21 cellular contexts compared by ENCODE assay signal in genomic region chr3:172167892-172168648, GRCh38.
DNase-seq lines count a peak whose midpoint lies in the region; ATAC-seq, FAIRE-seq and TF ChIP-seq lines count a peak whose summit lies in the region.
"Had no signal": no experiment of that assay in that cellular context is flagged by ENCODE, and none has a peak within 500 bp of the region (broad histone marks: within the 10 kb centered on the region; RNA-seq: fewer than 3 reads in every experiment).

No MANE protein-coding gene starts in this region.

- peak overlapping the region; percentile 45 to 54 for H3K27ac Mint-ChIP-seq in natural killer cell
- H3K27ac Mint-ChIP-seq in natural killer cell treated with Interleukin-12 subunit alpha and Interleukin-12 subunit beta and Interleukin-15 and Interleukin-18, amount 100 ng/mL, for 72 hours, result peak overlapping the region in 1 of 2 donors; percentile 67
- H3K27ac Mint-ChIP-seq: activated CD8-positive, alpha-beta T cell treated with anti-CD3 and anti-CD28 coated beads, Interleukin-2, amount 10 ng/mL, durations not matched to agents 7 days and 5 days; T-helper 17 cell had no signal

- H3K4me1 Mint-ChIP-seq in natural killer cell, result peaks cover 48 to 64% of the 10 kb centered on the region in 2 donors
- peaks cover 32 to 57% of the 10 kb centered on the region in 2 donors for H3K4me1 Mint-ChIP-seq in natural killer cell treated with Interleukin-12 subunit alpha and Interleukin-12 subunit beta and Interleukin-15 and Interleukin-18, amount 100 ng/mL, for 72 hours (ENCODE audit: low read depth in 2 of 2)

- no peak overlapping the region for H2AFZ ChIP-seq in keratinocyte (ENCODE audit: control insufficient read depth, low read length)

- TF ChIP-seq CTCF in natural killer cell (IDR thresholded peaks at IDR 0.05) (no peak), astrocyte of the spinal cord (IDR thresholded peaks at IDR 0.05; ENCODE audit: low read depth, low read length) (no peak), keratinocyte (optimal IDR thresholded peaks at IDR 0.05 in 1 of 3, IDR thresholded peaks at IDR 0.05 in 1 of 3, conservative IDR thresholded peaks at IDR 0.05 in 1 of 3; ENCODE audit: extremely low read depth in 1 of 3, insufficient read depth in 2 of 3, low read length in 3 of 3) (no peak), lower leg skin (IDR thresholded peaks at IDR 0.05) (no peak), Peyer's patch (IDR thresholded peaks at IDR 0.05) (no peak), vagina (IDR thresholded peaks at IDR 0.05) (no peak)

- no peak overlapping the region for H3K4me2 ChIP-seq in keratinocyte (ENCODE audit: control insufficient read depth, extremely low read depth, insufficient read depth, low read depth, low read length)

- no peak overlapping the region for H3K4me3 ChIP-seq in astrocyte of the spinal cord (ENCODE audit: low read depth, low read length)
- no peak overlapping the region for H3K4me3 ChIP-seq in keratinocyte (ENCODE audit: control insufficient read depth in 2 of 3, extremely low read depth in 1 of 3, insufficient read depth in 2 of 3, low read depth in 1 of 3, low read length in 3 of 3)
- no peak overlapping the region for H3K4me3 ChIP-seq in lower leg skin (ENCODE audit: low read depth, poor library complexity, severe bottlenecking)
- H3K4me3 ChIP-seq in Peyer's patch, result no peak overlapping the region
- no peak overlapping the region for H3K4me3 ChIP-seq in vagina
- H3K4me3 ChIP-seq: transverse colon had no signal

- H3K27me3 Mint-ChIP-seq in natural killer cell (ENCODE audit: low read depth in 2 of 2), result no peaks in the 10 kb centered on the region
- H3K27me3 Mint-ChIP-seq in natural killer cell treated with Interleukin-12 subunit alpha and Interleukin-12 subunit beta and Interleukin-15 and Interleukin-18, amount 100 ng/mL, for 72 hours, result no peaks in the 10 kb centered on the region
- H3K27me3 Mint-ChIP-seq: stimulated activated naive B cell treated with anti-CD40 and anti-IgM and Interleukin-4, amounts not matched to agents 10 μg/mL and 1 μg/mL and 100 μg/mL, for 72 hours; T-helper 17 cell had no signal

- DNase-seq in natural killer cell (no peak), astrocyte of the spinal cord (ENCODE audit: low read depth, low spot score) (peak; percentile 45), keratinocyte (ENCODE audit: low read depth, low spot score) (no peak), lower leg skin (ENCODE audit: low spot score in 2 of 2) (no peak), Peyer's patch (no peak), vagina (ENCODE audit: extremely low spot score in 2 of 2) (no peak)
- no peak for DNase-seq in natural killer cell treated with Interleukin-12 subunit alpha and Interleukin-12 subunit beta and Interleukin-15 and Interleukin-18, amount 100 ng/mL, for 72 hours (ENCODE audit: low spot score)
- DNase-seq: activated CD8-positive, alpha-beta T cell treated with anti-CD3 and anti-CD28 coated beads, Interleukin-2, amount 10 ng/mL, durations not matched to agents 7 days and 5 days; CD8-positive, alpha-beta memory T cell; H7; hypothalamus; mesendoderm; NCI-H1930; SHP77 treated with DMSO at 0.1 percent for 48 hours; stimulated activated CD4-positive, alpha-beta T cell treated with anti-CD3 and anti-CD28 coated beads, Interleukin-15, amount 100 ng/mL, for 24 hours; stimulated activated naive B cell treated with anti-CD40 and anti-IgM and Interleukin-4, amounts not matched to agents 10 μg/mL and 1 μg/mL and 100 μg/mL, for 72 hours; T-helper 17 cell; transverse colon had no signal

- no peaks in the 10 kb centered on the region for H3K36me3 Mint-ChIP-seq in natural killer cell
- no peaks in the 10 kb centered on the region for H3K36me3 Mint-ChIP-seq in natural killer cell treated with Interleukin-12 subunit alpha and Interleukin-12 subunit beta and Interleukin-15 and Interleukin-18, amount 100 ng/mL, for 72 hours
- H3K36me3 Mint-ChIP-seq: activated naive CD4-positive, alpha-beta T cell treated with anti-CD3 and anti-CD28 coated beads, Interleukin-2, amount 50 U/mL, for 72 hours had no signal

- H3K9me3 ChIP-seq in keratinocyte (ENCODE audit: control insufficient read depth, low read depth, low read length) (no peaks in the 10 kb centered on the region), Peyer's patch (no peaks in the 10 kb centered on the region), vagina (no peaks in the 10 kb centered on the region)
- H3K9me3 ChIP-seq: transverse colon had no signal

- intact Hi-C loops in natural killer cell (cut with micrococcal nuclease) (no loop called here), lower leg skin (cut with DNase I; ENCODE audit: low total_unique reads) (no loop called here), vagina (cut with DNase I) (no loop called here)

- H3K36me3 ChIP-seq in keratinocyte (ENCODE audit: control insufficient read depth in 2 of 2, extremely low read depth in 1 of 2, insufficient read depth in 2 of 2, low read length in 2 of 2), result peaks cover 0 to 8% of the 10 kb centered on the region in 2 experiments
- H3K36me3 ChIP-seq in Peyer's patch, result no peaks in the 10 kb centered on the region
- H3K36me3 ChIP-seq in vagina, result no peaks in the 10 kb centered on the region
- H3K36me3 ChIP-seq: transverse colon had no signal

- H3K9me3 Mint-ChIP-seq in natural killer cell, result no peaks in the 10 kb centered on the region
- H3K9me3 Mint-ChIP-seq in natural killer cell treated with Interleukin-12 subunit alpha and Interleukin-12 subunit beta and Interleukin-15 and Interleukin-18, amount 100 ng/mL, for 72 hours, result no peaks in the 10 kb centered on the region
- H3K9me3 Mint-ChIP-seq: activated naive CD4-positive, alpha-beta T cell treated with anti-CD3 and anti-CD28 coated beads, Interleukin-2, amount 50 U/mL, for 72 hours; CD8-positive, alpha-beta memory T cell; stimulated activated naive B cell treated with anti-CD40 and anti-IgM and Interleukin-4, amounts not matched to agents 10 μg/mL and 1 μg/mL and 100 μg/mL, for 72 hours had no signal

- dilution Hi-C loops in keratinocyte (cut with MboI; ENCODE audit: extremely low pct_ligation_motif_present, low sequenced_read_pairs), result no loop called here

- H3K4me1 ChIP-seq in keratinocyte (ENCODE audit: control insufficient read depth, extremely low read depth, insufficient read depth, low read length) (peaks cover 21% of the 10 kb centered on the region), Peyer's patch (peaks cover 0 to 16% (median 0%) of the 10 kb centered on the region in 4 donors), vagina (peaks cover 54% of the 10 kb centered on the region)

- H3K27me3 ChIP-seq in keratinocyte (ENCODE audit: control insufficient read depth, extremely low read depth, insufficient read depth, low read length) (no peaks in the 10 kb centered on the region), Peyer's patch (no peaks in the 10 kb centered on the region), vagina (no peaks in the 10 kb centered on the region)
- H3K27me3 ChIP-seq: transverse colon had no signal

- peaks cover 66% of the 10 kb centered on the region for H3K79me2 ChIP-seq in keratinocyte (ENCODE audit: control insufficient read depth, insufficient read depth, low read length)

- no peak for TF ChIP-seq POLR2A in lower leg skin (IDR thresholded peaks at IDR 0.05)
- TF ChIP-seq POLR2A in Peyer's patch (IDR thresholded peaks at IDR 0.05), result no peak
- TF ChIP-seq POLR2A in vagina (IDR thresholded peaks at IDR 0.05), result no peak

- in situ Hi-C loops in astrocyte of the spinal cord (cut with HindIII; ENCODE audit: low sequenced_read_pairs), result no loop called here

- FAIRE-seq in keratinocyte (lab: Jason Lieb, UNC), result no peak

- H3K9me1 ChIP-seq in keratinocyte (ENCODE audit: control insufficient read depth, extremely low read depth, insufficient read depth, low read length), result peaks cover 2% of the 10 kb centered on the region

- 78 to 81% methylated on average over 3 of the region's 3 CpGs for WGBS in lower leg skin, 2 donors

- peaks cover 3% of the 10 kb centered on the region for H4K20me1 ChIP-seq in keratinocyte (ENCODE audit: control insufficient read depth, extremely low read depth, insufficient read depth, low read length)

- H3K27ac ChIP-seq in keratinocyte (ENCODE audit: control insufficient read depth, insufficient read depth, low read length) (peak overlapping the region; percentile 29), Peyer's patch (no peak overlapping the region), vagina (no peak overlapping the region)
- H3K27ac ChIP-seq: HL-60 had no signal

- no peak for ATAC-seq in natural killer cell
- ATAC-seq in natural killer cell treated with Interleukin-12 subunit alpha and Interleukin-12 subunit beta and Interleukin-15 and Interleukin-18, amount 100 ng/mL, for 72 hours, result no peak
- ATAC-seq in GM21619 (IDR thresholded peaks at IDR 0.05; ENCODE audit: unreplicated experiment), result no peak
- ATAC-seq: activated CD8-positive, alpha-beta T cell treated with anti-CD3 and anti-CD28 coated beads, Interleukin-2, amount 10 ng/mL, durations not matched to agents 7 days and 5 days; activated naive CD4-positive, alpha-beta T cell treated with anti-CD3 and anti-CD28 coated beads, Interleukin-2, amount 50 U/mL, for 72 hours; stimulated activated naive B cell treated with anti-CD40 and anti-IgM and Interleukin-4, amounts not matched to agents 10 μg/mL and 1 μg/mL and 100 μg/mL, for 72 hours; T-helper 17 cell had no signal

- no peak overlapping the region for H3K9ac ChIP-seq in keratinocyte (ENCODE audit: control insufficient read depth, extremely low read depth, insufficient read depth, low read length)

- no peak overlapping the region for H3K4me3 Mint-ChIP-seq in natural killer cell
- no peak overlapping the region for H3K4me3 Mint-ChIP-seq in natural killer cell treated with Interleukin-12 subunit alpha and Interleukin-12 subunit beta and Interleukin-15 and Interleukin-18, amount 100 ng/mL, for 72 hours
- H3K4me3 Mint-ChIP-seq: activated CD8-positive, alpha-beta T cell treated with anti-CD3 and anti-CD28 coated beads, Interleukin-2, amount 10 ng/mL, durations not matched to agents 7 days and 5 days; CD8-positive, alpha-beta memory T cell; stimulated activated naive B cell treated with anti-CD40 and anti-IgM and Interleukin-4, amounts not matched to agents 10 μg/mL and 1 μg/mL and 100 μg/mL, for 72 hours; T-helper 17 cell had no signal
